9 cellular contexts compared by ENCODE assay signal in genomic region chr9:132943677-132944293, GRCh38. TPM values are rescaled to one million over a fixed set of nuclear protein-coding genes. Genes with fewer than 3 reads are reported as not detected.
DNase-seq lines count a peak whose midpoint lies in the region; ATAC-seq, FAIRE-seq and TF ChIP-seq lines count a peak whose summit lies in the region.
"Had no signal": no experiment of that assay in that cellular context is flagged by ENCODE, and none has a peak within 500 bp of the region (broad histone marks: within the 10 kb centered on the region; RNA-seq: fewer than 3 reads in every experiment).

No MANE protein-coding gene starts in this region.

- H3K36me3 ChIP-seq in CD4-positive, CD25-positive, alpha-beta regulatory T cell (ENCODE audit: control insufficient read depth, insufficient read depth, low read length): peaks cover 4% of the 10 kb centered on the region
- H3K36me3 ChIP-seq in mesendoderm (ENCODE audit: control insufficient read depth, insufficient read depth, low read length) (no peaks in the 10 kb centered on the region), aorta (ENCODE audit: control insufficient read depth in 1 of 2, insufficient read depth in 2 of 2, low read length in 1 of 2) (no peaks in the 10 kb centered on the region)

- H3K27me3 ChIP-seq in CD4-positive, CD25-positive, alpha-beta regulatory T cell (ENCODE audit: control insufficient read depth, insufficient read depth, low read length): no peaks in the 10 kb centered on the region
- no peaks in the 10 kb centered on the region for H3K27me3 ChIP-seq in mesendoderm (ENCODE audit: insufficient read depth, low read length, poor library complexity)
- no peaks in the 10 kb centered on the region for H3K27me3 ChIP-seq in aorta (ENCODE audit: control insufficient read depth in 1 of 2, insufficient read depth in 2 of 2, low read length in 1 of 2)

- peak overlapping the region; percentile 96 for H3K56ac ChIP-seq in mesendoderm (ENCODE audit: low read length)

- intact Hi-C loops in aorta (cut with DNase I): loop anchor here in 1 of 2 donors (5.0 kb wide), 1 partner anchor 66 kb away; the partner anchor contains the start of genes AK8 and SPACA9

- peak overlapping the region; percentile 79 for H3K4me3 ChIP-seq in CD4-positive, CD25-positive, alpha-beta regulatory T cell (ENCODE audit: low read depth, low read length)
- H3K4me3 ChIP-seq in NB4 (ENCODE audit: low read depth, low read length): peak overlapping the region; percentile 81
- H3K4me3 ChIP-seq in mesendoderm (ENCODE audit: low read length): peak overlapping the region; percentile 95
- H3K4me3 ChIP-seq in aorta (ENCODE audit: low read length in 2 of 2): peak overlapping the region; percentile 75 to 85

- H3K4me3 Mint-ChIP-seq in CD4-positive, CD25-positive, alpha-beta regulatory T cell: peak overlapping the region; percentile 93 to 100 (median 98)

- peak overlapping the region; percentile 98 for H3K27ac ChIP-seq in CD4-positive, CD25-positive, alpha-beta regulatory T cell (ENCODE audit: insufficient read depth, low read length, poor library complexity, severe bottlenecking)
- H3K27ac ChIP-seq in caudate nucleus (ENCODE audit: low read depth, low read length) (peak overlapping the region; percentile 99), mesendoderm (ENCODE audit: low read depth, low read length) (peak overlapping the region; percentile 12), aorta (ENCODE audit: low read depth in 1 of 2, low read length in 2 of 2) (peak overlapping the region in 1 of 2 donors; percentile 33)

- no peak for TF ChIP-seq CTCF in NB4 (IDR thresholded peaks at IDR 0.05; ENCODE audit: low read depth, low read length)

- H2BK5ac ChIP-seq in mesendoderm (ENCODE audit: low read length): no peak overlapping the region

- no peak overlapping the region for H2BK120ac ChIP-seq in mesendoderm (ENCODE audit: low read depth, low read length)

- H3K9ac ChIP-seq in mesendoderm (ENCODE audit: low read length): peak overlapping the region; percentile 89

- no peak overlapping the region for H3K23ac ChIP-seq in mesendoderm (ENCODE audit: low read length)

- H3K9me3 Mint-ChIP-seq in CD4-positive, CD25-positive, alpha-beta regulatory T cell: peaks cover 0 to 4% (median 0%) of the 10 kb centered on the region in 7 donors

- no peak overlapping the region for H2AK5ac ChIP-seq in mesendoderm (ENCODE audit: low read length)

- peaks cover 31% of the 10 kb centered on the region for H3K79me2 ChIP-seq in mesendoderm (ENCODE audit: control insufficient read depth, insufficient read depth, low read length)

- no peaks in the 10 kb centered on the region for H3K9me3 ChIP-seq in CD4-positive, CD25-positive, alpha-beta regulatory T cell (ENCODE audit: control insufficient read depth in 2 of 2, low read length in 2 of 2)
- no peaks in the 10 kb centered on the region for H3K9me3 ChIP-seq in aorta (ENCODE audit: control insufficient read depth, low read length)

- TF ChIP-seq POLR2A in NB4 (IDR thresholded peaks at IDR 0.05; ENCODE audit: extremely low read depth, insufficient read length) (no peak), H54 (IDR thresholded peaks at IDR 0.05; ENCODE audit: low read depth, low read length) (no peak)

- H3K4me2 ChIP-seq in mesendoderm (ENCODE audit: low read length): peak overlapping the region; percentile 95

- H2BK15ac ChIP-seq in mesendoderm (replicated peaks; ENCODE audit: low read depth): no peak overlapping the region

- ATAC-seq in CD4-positive, CD25-positive, alpha-beta regulatory T cell (ENCODE audit: low read depth in 2 of 2): no peak
- peak; percentile 5 for ATAC-seq in GM21515 (IDR thresholded peaks at IDR 0.05; ENCODE audit: unreplicated experiment)
- peak; percentile 2 for ATAC-seq in aorta (ENCODE audit: low FRiP score)

- peaks cover 17 to 48% (median 36%) of the 10 kb centered on the region in 4 donors for H3K4me1 Mint-ChIP-seq in CD4-positive, CD25-positive, alpha-beta regulatory T cell

- peak overlapping the region; percentile 29 to 100 (median 97) for H3K27ac Mint-ChIP-seq in CD4-positive, CD25-positive, alpha-beta regulatory T cell

- H4K8ac ChIP-seq in mesendoderm (ENCODE audit: low read depth, low read length): no peak overlapping the region

- peaks cover 9% of the 10 kb centered on the region for H3K27me3 Mint-ChIP-seq in CD4-positive, CD25-positive, alpha-beta regulatory T cell

- peaks cover 20% of the 10 kb centered on the region for H3K79me1 ChIP-seq in mesendoderm (ENCODE audit: low read length)

- no CpG with 5 or more reads among the region's 24 CpGs for WGBS in mesendoderm (ENCODE audit: extremely low coverage, insufficient coverage, low lambda C conversion rate)
- 1% methylated on average over 24 of the region's 24 CpGs for WGBS in aorta, 2 donors

- H3K36me3 Mint-ChIP-seq in CD4-positive, CD25-positive, alpha-beta regulatory T cell: no peaks in the 10 kb centered on the region

- H3K4me1 ChIP-seq in CD4-positive, CD25-positive, alpha-beta regulatory T cell (ENCODE audit: control insufficient read depth, insufficient read depth, low read length, poor library complexity, severe bottlenecking): peaks cover 23% of the 10 kb centered on the region
- H3K4me1 ChIP-seq in mesendoderm (ENCODE audit: control insufficient read depth, low read depth, low read length): peaks cover 11% of the 10 kb centered on the region
- H3K4me1 ChIP-seq in aorta (ENCODE audit: control insufficient read depth in 1 of 2, insufficient read depth in 2 of 2, low read length in 2 of 2): no peaks in the 10 kb centered on the region

- peak overlapping the region; percentile 85 for H3K18ac ChIP-seq in mesendoderm (ENCODE audit: low read length)

- no peak for FAIRE-seq in H54 (lab: Jason Lieb, UNC)

- H4K5ac ChIP-seq in mesendoderm (ENCODE audit: low read length): no peak overlapping the region

- peak in 2 of 3 donors; percentile 4 to 20 for DNase-seq in CD4-positive, CD25-positive, alpha-beta regulatory T cell
- DNase-seq in NB4 (ENCODE audit: low read depth) (peak; percentile 48), caudate nucleus (lab: John Stamatoyannopoulos, UW) (peak in 3 of 61 donors; percentile 25 to 40 (median 38)), mesendoderm (peak; percentile 42), aorta (no peak), H54 (ENCODE audit: insufficient read length, low spot score) (no peak)
- no peak for DNase-seq in stimulated activated naive CD4-positive, alpha-beta T cell treated with Interleukin-2 at 50 U/mL for 16 hours (lab: John Stamatoyannopoulos, UW)

- peak overlapping the region; percentile 77 for H3K4ac ChIP-seq in mesendoderm (ENCODE audit: low read depth, low read length)

RNA-seq across cellular contexts. Expression of gene TSC1, which starts 0.6 kb away (rescaled TPM):
- total RNA-seq in CD4-positive, CD25-positive, alpha-beta regulatory T cell: 63.0 TPM
- polyA plus RNA-seq in CD4-positive, CD25-positive, alpha-beta regulatory T cell: 10 to 100 TPM in 3 of 4 donors, 1 to 10 TPM in 1; 8.7 to 14.5 (median 11.2) TPM
- polyA plus RNA-seq in mesendoderm (2013, experiment 1 of 2): 21.1 TPM
- 19.8 TPM for polyA plus RNA-seq in mesendoderm (2013, experiment 2 of 2)
- total RNA-seq in aorta: 10 to 100 TPM; 37.4 to 61.3 TPM
- 10 to 100 TPM in 1 of 2 donors, 1 to 10 TPM in 1; 8.9 to 22.9 TPM for polyA plus RNA-seq in aorta

RNA-seq across cellular contexts. Expression of gene GFI1B, which starts 34.7 kb away (rescaled TPM):
- 3.3 TPM for total RNA-seq in CD4-positive, CD25-positive, alpha-beta regulatory T cell
- under 1 TPM in 1 of 4 donors, not detected in 3; 0.05 TPM for polyA plus RNA-seq in CD4-positive, CD25-positive, alpha-beta regulatory T cell
- polyA plus RNA-seq in mesendoderm (2013, experiment 1 of 2): 0.66 TPM
- polyA plus RNA-seq in mesendoderm (2013, experiment 2 of 2): 0.69 TPM
- not detected for total RNA-seq in aorta
- not detected for polyA plus RNA-seq in aorta
- total RNA-seq: M059J had no signal

Comparison
In these comparisons a context has a peak if more than half of its experiments do, and no peak if none do; other contexts are left out.
1. ATAC-seq: peak in GM21515 (single experiment) and aorta (single experiment); none in CD4-positive, CD25-positive, alpha-beta regulatory T cell (0 of 2).
2. DNase-seq: peak in CD4-positive, CD25-positive, alpha-beta regulatory T cell (2 of 3), NB4 (single experiment) and mesendoderm (single experiment); none in aorta (0 of 2), H54 (single experiment) and stimulated activated naive CD4-positive, alpha-beta T cell treated with Interleukin-2 at 50 U/mL for 16 hours (single experiment).
3. Peak in every context shown above with its lines, with median percentiles within 50 percentile points of each other: H3K4me3 ChIP-seq.